In genomic region chr16:12086861-12087260, GRCh38 we compare ENCODE assay signal across 29 cellular contexts.
A peak's percentile ranks its signal among the peaks of the same experiment; 100 is the strongest.
DNase-seq lines count a peak whose midpoint lies in the region; ATAC-seq and TF ChIP-seq lines count a peak whose summit lies in the region.
"Had no signal": no experiment of that assay in that cellular context is flagged by ENCODE, and none has a peak within 500 bp of the region (broad histone marks: within the 10 kb centered on the region; RNA-seq: fewer than 3 reads in every experiment).

No MANE protein-coding gene starts in this region.

- peaks cover 6 to 54% (median 32%) of the 10 kb centered on the region in 4 donors for H3K4me1 Mint-ChIP-seq in CD4-positive, CD25-positive, alpha-beta regulatory T cell

- H3K4me3 ChIP-seq in CD4-positive, CD25-positive, alpha-beta regulatory T cell (ENCODE audit: low read depth, low read length): no peak overlapping the region
- H3K4me3 ChIP-seq in brain microvascular endothelial cell (ENCODE audit: low read depth, low read length): no peak overlapping the region
- H3K4me3 ChIP-seq: dorsolateral prefrontal cortex, K562, MG63, neural progenitor cell, pancreas, tibial artery had no signal

- H3K9me3 ChIP-seq in CD4-positive, CD25-positive, alpha-beta regulatory T cell (ENCODE audit: control insufficient read depth in 2 of 2, low read length in 2 of 2): no peaks in the 10 kb centered on the region
- H3K9me3 ChIP-seq: MG63, pancreas, tibial artery had no signal

- ATAC-seq in CD4-positive, CD25-positive, alpha-beta regulatory T cell (ENCODE audit: low read depth in 2 of 2): no peak
- no peak for ATAC-seq in GM21381 (IDR thresholded peaks at IDR 0.05; ENCODE audit: unreplicated experiment)
- ATAC-seq: activated CD8-positive, alpha-beta T cell treated with anti-CD3 and anti-CD28 coated beads, Interleukin-2, amount 10 ng/mL, durations not matched to agents 7 days and 5 days; K562; pancreas had no signal

- in situ Hi-C loops in brain microvascular endothelial cell (cut with HindIII; ENCODE audit: low pct_ligation_motif_present, low sequenced_read_pairs) (no loop called here), KBM-7 (cut with MboI; ENCODE audit: low pct_unique_long_range_greater_than_20kb, low sequenced_read_pairs) (no loop called here)

- peaks cover 0 to 2% (median 0%) of the 10 kb centered on the region in 7 donors for H3K9me3 Mint-ChIP-seq in CD4-positive, CD25-positive, alpha-beta regulatory T cell
- H3K9me3 Mint-ChIP-seq: activated naive CD8-positive, alpha-beta T cell treated with anti-CD3 and anti-CD28 coated beads, Interleukin-2, amount 10 ng/mL, durations not matched to agents 7 days and 5 days; memory B cell; neural progenitor cell had no signal

- DNase-seq in CD4-positive, CD25-positive, alpha-beta regulatory T cell: no peak
- peak; percentile 10 for DNase-seq in EH (ENCODE audit: low read depth)
- DNase-seq in brain microvascular endothelial cell: peak; percentile 41
- DNase-seq in kidney tubule cell (ENCODE audit: low spot score): peak; percentile 52
- no peak for DNase-seq in NCI-H1436 treated with DMSO at 0.1 percent for 48 hours (lab: John Stamatoyannopoulos, UW)
- no peak for DNase-seq in KBM-7
- DNase-seq: activated CD4-positive, alpha-beta T cell treated with anti-CD3 and anti-CD28 coated beads for 4 hours; activated CD8-positive, alpha-beta T cell treated with anti-CD3 and anti-CD28 coated beads, Interleukin-2, amount 10 ng/mL, durations not matched to agents 7 days and 5 days; activated gamma-delta T cell; activated naive CD8-positive, alpha-beta T cell treated with anti-CD3 and anti-CD28 coated beads, Interleukin-2, amount 10 ng/mL, durations not matched to agents 7 days and 5 days; cerebellar nuclear complex; DMS153; foreskin melanocyte; H7; MG63; NCI-H1105; NCI-H1930; NCI-H2171 treated with DMSO at 0.1 percent for 48 hours; NCI-H524 treated with DMSO at 0.1 percent for 48 hours; retina; stimulated activated CD4-positive, alpha-beta T cell treated with anti-CD3 and anti-CD28 coated beads, Interleukin-12 subunit alpha, Interleukin-12 subunit beta, amount 100 ng/mL, for 4 hours; stimulated activated CD4-positive, alpha-beta T cell treated with anti-CD3 and anti-CD28 coated beads, Interleukin-4, amount 100 ng/mL, for 1 hour; tibial artery had no signal

- no peak overlapping the region for H3K4me3 Mint-ChIP-seq in CD4-positive, CD25-positive, alpha-beta regulatory T cell
- H3K4me3 Mint-ChIP-seq: activated CD8-positive, alpha-beta T cell treated with anti-CD3 and anti-CD28 coated beads, Interleukin-2, amount 10 ng/mL, durations not matched to agents 7 days and 5 days; activated naive CD8-positive, alpha-beta T cell treated with anti-CD3 and anti-CD28 coated beads, Interleukin-2, amount 10 ng/mL, durations not matched to agents 7 days and 5 days; memory B cell; neural progenitor cell had no signal

- H3K27ac Mint-ChIP-seq in CD4-positive, CD25-positive, alpha-beta regulatory T cell: peak overlapping the region; percentile 15 to 80 (median 38)
- H3K27ac Mint-ChIP-seq: activated CD8-positive, alpha-beta T cell treated with anti-CD3 and anti-CD28 coated beads, Interleukin-2, amount 10 ng/mL, durations not matched to agents 7 days and 5 days; activated naive CD8-positive, alpha-beta T cell treated with anti-CD3 and anti-CD28 coated beads, Interleukin-2, amount 10 ng/mL, durations not matched to agents 7 days and 5 days; memory B cell; neural progenitor cell had no signal

- H3K36me3 ChIP-seq in CD4-positive, CD25-positive, alpha-beta regulatory T cell (ENCODE audit: control insufficient read depth, insufficient read depth, low read length): peaks cover 3% of the 10 kb centered on the region
- no peaks in the 10 kb centered on the region for H3K36me3 ChIP-seq in brain microvascular endothelial cell (replicated peaks)
- H3K36me3 ChIP-seq: MG63, neural progenitor cell, pancreas had no signal

- TF ChIP-seq CTCF in brain microvascular endothelial cell (IDR thresholded peaks at IDR 0.05; ENCODE audit: low read depth, low read length, missing control alignments): no peak

- peaks cover 26% of the 10 kb centered on the region for H3K4me1 ChIP-seq in CD4-positive, CD25-positive, alpha-beta regulatory T cell (ENCODE audit: control insufficient read depth, insufficient read depth, low read length, poor library complexity, severe bottlenecking)
- H3K4me1 ChIP-seq: pancreas had no signal

- H3K36me3 Mint-ChIP-seq in CD4-positive, CD25-positive, alpha-beta regulatory T cell: peaks cover 11% of the 10 kb centered on the region
- H3K36me3 Mint-ChIP-seq: neural progenitor cell had no signal

- no peak overlapping the region for H3K27ac ChIP-seq in CD4-positive, CD25-positive, alpha-beta regulatory T cell (ENCODE audit: insufficient read depth, low read length, poor library complexity, severe bottlenecking)
- no peak overlapping the region for H3K27ac ChIP-seq in brain microvascular endothelial cell
- H3K27ac ChIP-seq: neural progenitor cell, pancreas, tibial artery had no signal

- H3K27me3 Mint-ChIP-seq in CD4-positive, CD25-positive, alpha-beta regulatory T cell: no peaks in the 10 kb centered on the region
- H3K27me3 Mint-ChIP-seq: activated naive CD8-positive, alpha-beta T cell treated with anti-CD3 and anti-CD28 coated beads, Interleukin-2, amount 10 ng/mL, durations not matched to agents 7 days and 5 days; memory B cell had no signal

- H3K27me3 ChIP-seq in CD4-positive, CD25-positive, alpha-beta regulatory T cell (ENCODE audit: control insufficient read depth, insufficient read depth, low read length): no peaks in the 10 kb centered on the region
- H3K27me3 ChIP-seq in brain microvascular endothelial cell (replicated peaks): no peaks in the 10 kb centered on the region
- H3K27me3 ChIP-seq: dorsolateral prefrontal cortex, MG63, pancreas, tibial artery had no signal

Comparison
In these comparisons a context has a peak if more than half of its experiments do, and no peak if none do; other contexts are left out.
1. DNase-seq: peak in EH (single experiment), brain microvascular endothelial cell (single experiment) and kidney tubule cell (single experiment); none in CD4-positive, CD25-positive, alpha-beta regulatory T cell (0 of 3), NCI-H1436 treated with DMSO at 0.1 percent for 48 hours (single experiment) and KBM-7 (single experiment).